Comparison of ENCODE assay signal across 2 cellular contexts in genomic region chr19:37505958-37506386, GRCh38.
TF ChIP-seq lines count a peak whose summit lies in the region.

No MANE protein-coding gene starts in this region.

TF ChIP-seq in GM23338, 12 proteins besides CTCF, POLR2A, EP300 and RAD21:
- no peak for TF ChIP-seq ZNF331 (CRISPR knock-in tag; IDR thresholded peaks at IDR 0.05; ENCODE audit: low read depth)
- TF ChIP-seq ZNF462 (CRISPR knock-in tag; IDR thresholded peaks at IDR 0.05), result no peak
- TF ChIP-seq NANOG (IDR thresholded peaks at IDR 0.05; ENCODE audit: borderline replicate concordance), result no peak
- TF ChIP-seq EZH2phosphoT487 (IDR thresholded peaks at IDR 0.05; ENCODE audit: unreplicated experiment), result no peak
- TF ChIP-seq POLR2AphosphoS5 (IDR thresholded peaks at IDR 0.05; ENCODE audit: low read depth), result no peak
- TF ChIP-seq CREB1 (CRISPR knock-in tag; IDR thresholded peaks at IDR 0.05; ENCODE audit: low read depth), result no peak
- TF ChIP-seq, protein P1, sequence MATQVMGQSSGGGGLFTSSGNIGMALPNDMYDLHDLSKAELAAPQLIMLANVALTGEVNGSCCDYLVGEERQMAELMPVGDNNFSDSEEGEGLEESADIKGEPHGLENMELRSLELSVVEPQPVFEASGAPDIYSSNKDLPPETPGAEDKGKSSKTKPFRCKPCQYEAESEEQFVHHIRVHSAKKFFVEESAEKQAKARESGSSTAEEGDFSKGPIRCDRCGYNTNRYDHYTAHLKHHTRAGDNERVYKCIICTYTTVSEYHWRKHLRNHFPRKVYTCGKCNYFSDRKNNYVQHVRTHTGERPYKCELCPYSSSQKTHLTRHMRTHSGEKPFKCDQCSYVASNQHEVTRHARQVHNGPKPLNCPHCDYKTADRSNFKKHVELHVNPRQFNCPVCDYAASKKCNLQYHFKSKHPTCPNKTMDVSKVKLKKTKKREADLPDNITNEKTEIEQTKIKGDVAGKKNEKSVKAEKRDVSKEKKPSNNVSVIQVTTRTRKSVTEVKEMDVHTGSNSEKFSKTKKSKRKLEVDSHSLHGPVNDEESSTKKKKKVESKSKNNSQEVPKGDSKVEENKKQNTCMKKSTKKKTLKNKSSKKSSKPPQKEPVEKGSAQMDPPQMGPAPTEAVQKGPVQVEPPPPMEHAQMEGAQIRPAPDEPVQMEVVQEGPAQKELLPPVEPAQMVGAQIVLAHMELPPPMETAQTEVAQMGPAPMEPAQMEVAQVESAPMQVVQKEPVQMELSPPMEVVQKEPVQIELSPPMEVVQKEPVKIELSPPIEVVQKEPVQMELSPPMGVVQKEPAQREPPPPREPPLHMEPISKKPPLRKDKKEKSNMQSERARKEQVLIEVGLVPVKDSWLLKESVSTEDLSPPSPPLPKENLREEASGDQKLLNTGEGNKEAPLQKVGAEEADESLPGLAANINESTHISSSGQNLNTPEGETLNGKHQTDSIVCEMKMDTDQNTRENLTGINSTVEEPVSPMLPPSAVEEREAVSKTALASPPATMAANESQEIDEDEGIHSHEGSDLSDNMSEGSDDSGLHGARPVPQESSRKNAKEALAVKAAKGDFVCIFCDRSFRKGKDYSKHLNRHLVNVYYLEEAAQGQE (IDR thresholded peaks at IDR 0.05; ENCODE audit: unreplicated experiment), result no peak
- no peak for TF ChIP-seq ETS1 (IDR thresholded peaks at IDR 0.05)
- no peak for TF ChIP-seq EZH2 (IDR thresholded peaks at IDR 0.05; ENCODE audit: low read depth, unreplicated experiment)
- TF ChIP-seq ZNF114 (CRISPR knock-in tag; IDR thresholded peaks at IDR 0.05), result no peak
- TF ChIP-seq STAT1 (IDR thresholded peaks at IDR 0.05; ENCODE audit: unreplicated experiment), result no peak
- TF ChIP-seq JUNB (IDR thresholded peaks at IDR 0.05; ENCODE audit: unreplicated experiment), result no peak

TF ChIP-seq in K562, 482 proteins besides CTCF, POLR2A, EP300 and RAD21:
- no peak for TF ChIP-seq NELFE (IDR thresholded peaks at IDR 0.05; ENCODE audit: insufficient read depth, insufficient read length)
- TF ChIP-seq, protein P2, sequence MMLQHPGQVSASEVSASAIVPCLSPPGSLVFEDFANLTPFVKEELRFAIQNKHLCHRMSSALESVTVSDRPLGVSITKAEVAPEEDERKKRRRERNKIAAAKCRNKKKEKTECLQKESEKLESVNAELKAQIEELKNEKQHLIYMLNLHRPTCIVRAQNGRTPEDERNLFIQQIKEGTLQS (IDR thresholded peaks at IDR 0.05), result no peak
- TF ChIP-seq, protein P2 (CRISPR knock-in tag; conservative IDR thresholded peaks at IDR 0.05), result no peak
- TF ChIP-seq GTF2B (IDR thresholded peaks at IDR 0.05; ENCODE audit: extremely low read depth, insufficient read length), result no peak
- TF ChIP-seq TSC22D4 (tag; IDR thresholded peaks at IDR 0.05), result no peak
- no peak for TF ChIP-seq DEAF1 (CRISPR knock-in tag; IDR thresholded peaks at IDR 0.05)
- no peak for TF ChIP-seq ZBTB2 (IDR thresholded peaks at IDR 0.05)
